1 cellular context compared by ENCODE assay signal in the genomic region with DNA sequence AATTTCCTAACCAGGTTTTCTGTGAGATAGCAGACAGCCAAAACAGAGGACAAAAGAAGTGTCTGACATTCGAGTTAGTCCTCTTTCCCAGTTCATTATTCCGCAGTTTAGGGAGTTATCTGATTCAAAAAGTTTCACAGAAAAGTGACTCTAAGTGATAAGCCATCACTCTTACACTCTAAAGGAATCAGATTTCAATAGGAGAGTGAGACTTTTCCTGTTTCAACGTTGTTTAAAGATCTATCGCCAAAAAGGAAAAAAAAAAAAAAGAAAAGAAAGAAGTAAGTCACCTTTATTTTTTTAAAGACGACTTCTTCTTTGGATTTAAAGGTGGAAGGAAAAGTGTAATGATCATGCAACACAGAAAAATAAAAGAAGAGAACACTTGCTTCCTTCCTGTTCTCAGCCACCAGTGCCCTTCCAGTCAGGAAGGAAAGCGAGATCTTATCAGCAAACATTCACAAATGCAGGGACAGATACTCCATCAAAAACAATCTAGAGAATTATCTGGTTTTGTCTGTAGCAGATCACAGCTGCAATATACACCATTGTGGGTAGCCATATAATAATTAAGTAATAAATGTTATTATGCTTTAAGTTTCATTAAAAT.
TF ChIP-seq lines count a peak whose summit lies in the region.

No MANE protein-coding gene starts in this region.

TF ChIP-seq in HepG2, 621 proteins besides CTCF, POLR2A, EP300 and RAD21 (continued from another document):
- TF ChIP-seq, protein P1, sequence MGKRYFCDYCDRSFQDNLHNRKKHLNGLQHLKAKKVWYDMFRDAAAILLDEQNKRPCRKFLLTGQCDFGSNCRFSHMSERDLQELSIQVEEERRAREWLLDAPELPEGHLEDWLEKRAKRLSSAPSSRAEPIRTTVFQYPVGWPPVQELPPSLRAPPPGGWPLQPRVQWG (CRISPR knock-in tag; IDR thresholded peaks at IDR 0.05; ENCODE audit: borderline replicate concordance, low read depth): no peak
- TF ChIP-seq RFXANK (CRISPR knock-in tag; IDR thresholded peaks at IDR 0.05): no peak
- TF ChIP-seq ZNF709 (CRISPR knock-in tag; IDR thresholded peaks at IDR 0.05): no peak
- TF ChIP-seq TCF7 (IDR thresholded peaks at IDR 0.05; ENCODE audit: low read depth): peak; percentile 37; the same call in 1 of the 2 replicates
- TF ChIP-seq, protein P2, sequence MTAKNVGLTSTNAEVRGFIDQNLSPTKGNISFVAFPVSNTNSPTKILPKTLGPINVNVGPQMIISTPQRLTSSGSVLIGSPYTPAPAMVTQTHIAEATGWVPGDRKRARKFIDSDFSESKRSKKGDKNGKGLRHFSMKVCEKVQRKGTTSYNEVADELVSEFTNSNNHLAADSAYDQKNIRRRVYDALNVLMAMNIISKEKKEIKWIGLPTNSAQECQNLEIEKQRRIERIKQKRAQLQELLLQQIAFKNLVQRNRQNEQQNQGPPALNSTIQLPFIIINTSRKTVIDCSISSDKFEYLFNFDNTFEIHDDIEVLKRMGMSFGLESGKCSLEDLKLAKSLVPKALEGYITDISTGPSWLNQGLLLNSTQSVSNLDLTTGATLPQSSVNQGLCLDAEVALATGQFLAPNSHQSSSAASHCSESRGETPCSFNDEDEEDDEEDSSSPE (CRISPR knock-in tag; IDR thresholded peaks at IDR 0.05): no peak
- peak; percentile 70 for TF ChIP-seq GATAD2A (CRISPR knock-in tag; IDR thresholded peaks at IDR 0.05)
- no peak for TF ChIP-seq SAFB2 (CRISPR knock-in tag; IDR thresholded peaks at IDR 0.05; ENCODE audit: borderline replicate concordance, low read depth)
- TF ChIP-seq, protein P3, sequence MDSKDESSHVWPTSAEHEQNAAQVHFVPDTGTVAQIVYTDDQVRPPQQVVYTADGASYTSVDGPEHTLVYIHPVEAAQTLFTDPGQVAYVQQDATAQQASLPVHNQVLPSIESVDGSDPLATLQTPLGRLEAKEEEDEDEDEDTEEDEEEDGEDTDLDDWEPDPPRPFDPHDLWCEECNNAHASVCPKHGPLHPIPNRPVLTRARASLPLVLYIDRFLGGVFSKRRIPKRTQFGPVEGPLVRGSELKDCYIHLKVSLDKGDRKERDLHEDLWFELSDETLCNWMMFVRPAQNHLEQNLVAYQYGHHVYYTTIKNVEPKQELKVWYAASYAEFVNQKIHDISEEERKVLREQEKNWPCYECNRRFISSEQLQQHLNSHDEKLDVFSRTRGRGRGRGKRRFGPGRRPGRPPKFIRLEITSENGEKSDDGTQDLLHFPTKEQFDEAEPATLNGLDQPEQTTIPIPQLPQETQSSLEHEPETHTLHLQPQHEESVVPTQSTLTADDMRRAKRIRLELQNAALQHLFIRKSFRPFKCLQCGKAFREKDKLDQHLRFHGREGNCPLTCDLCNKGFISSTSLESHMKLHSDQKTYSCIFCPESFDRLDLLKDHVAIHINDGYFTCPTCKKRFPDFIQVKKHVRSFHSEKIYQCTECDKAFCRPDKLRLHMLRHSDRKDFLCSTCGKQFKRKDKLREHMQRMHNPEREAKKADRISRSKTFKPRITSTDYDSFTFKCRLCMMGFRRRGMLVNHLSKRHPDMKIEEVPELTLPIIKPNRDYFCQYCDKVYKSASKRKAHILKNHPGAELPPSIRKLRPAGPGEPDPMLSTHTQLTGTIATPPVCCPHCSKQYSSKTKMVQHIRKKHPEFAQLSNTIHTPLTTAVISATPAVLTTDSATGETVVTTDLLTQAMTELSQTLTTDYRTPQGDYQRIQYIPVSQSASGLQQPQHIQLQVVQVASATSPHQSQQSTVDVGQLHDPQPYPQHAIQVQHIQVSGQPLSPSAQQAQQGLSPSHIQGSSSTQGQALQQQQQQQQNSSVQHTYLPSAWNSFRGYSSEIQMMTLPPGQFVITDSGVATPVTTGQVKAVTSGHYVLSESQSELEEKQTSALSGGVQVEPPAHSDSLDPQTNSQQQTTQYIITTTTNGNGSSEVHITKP (CRISPR knock-in tag; IDR thresholded peaks at IDR 0.05; ENCODE audit: low read depth): no peak
- TF ChIP-seq DNMT1 (CRISPR knock-in tag; IDR thresholded peaks at IDR 0.05): no peak
- TF ChIP-seq, protein P4, sequence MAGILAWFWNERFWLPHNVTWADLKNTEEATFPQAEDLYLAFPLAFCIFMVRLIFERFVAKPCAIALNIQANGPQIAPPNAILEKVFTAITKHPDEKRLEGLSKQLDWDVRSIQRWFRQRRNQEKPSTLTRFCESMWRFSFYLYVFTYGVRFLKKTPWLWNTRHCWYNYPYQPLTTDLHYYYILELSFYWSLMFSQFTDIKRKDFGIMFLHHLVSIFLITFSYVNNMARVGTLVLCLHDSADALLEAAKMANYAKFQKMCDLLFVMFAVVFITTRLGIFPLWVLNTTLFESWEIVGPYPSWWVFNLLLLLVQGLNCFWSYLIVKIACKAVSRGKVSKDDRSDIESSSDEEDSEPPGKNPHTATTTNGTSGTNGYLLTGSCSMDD (CRISPR knock-in tag; IDR thresholded peaks at IDR 0.05): no peak
- no peak for TF ChIP-seq JUNB (CRISPR knock-in tag; IDR thresholded peaks at IDR 0.05; ENCODE audit: borderline replicate concordance)
- TF ChIP-seq, protein P5, sequence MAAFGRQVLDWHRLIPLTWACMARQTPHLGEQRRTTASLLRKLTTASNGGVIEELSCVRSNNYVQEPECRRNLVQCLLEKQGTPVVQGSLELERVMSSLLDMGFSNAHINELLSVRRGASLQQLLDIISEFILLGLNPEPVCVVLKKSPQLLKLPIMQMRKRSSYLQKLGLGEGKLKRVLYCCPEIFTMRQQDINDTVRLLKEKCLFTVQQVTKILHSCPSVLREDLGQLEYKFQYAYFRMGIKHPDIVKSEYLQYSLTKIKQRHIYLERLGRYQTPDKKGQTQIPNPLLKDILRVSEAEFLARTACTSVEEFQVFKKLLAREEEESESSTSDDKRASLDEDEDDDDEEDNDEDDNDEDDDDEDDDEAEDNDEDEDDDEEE (CRISPR knock-in tag; IDR thresholded peaks at IDR 0.05): no peak
- 0 out of 2 replicates have a peak, but pooled peaks have one; percentile 40 for TF ChIP-seq GATA4 (IDR thresholded peaks at IDR 0.05; ENCODE audit: borderline replicate concordance, low read depth)
- TF ChIP-seq PAX8 (CRISPR knock-in tag; IDR thresholded peaks at IDR 0.05; ENCODE audit: borderline replicate concordance): no peak
- no peak for TF ChIP-seq ZMYM4 (CRISPR knock-in tag; IDR thresholded peaks at IDR 0.05)
- TF ChIP-seq, protein P6, sequence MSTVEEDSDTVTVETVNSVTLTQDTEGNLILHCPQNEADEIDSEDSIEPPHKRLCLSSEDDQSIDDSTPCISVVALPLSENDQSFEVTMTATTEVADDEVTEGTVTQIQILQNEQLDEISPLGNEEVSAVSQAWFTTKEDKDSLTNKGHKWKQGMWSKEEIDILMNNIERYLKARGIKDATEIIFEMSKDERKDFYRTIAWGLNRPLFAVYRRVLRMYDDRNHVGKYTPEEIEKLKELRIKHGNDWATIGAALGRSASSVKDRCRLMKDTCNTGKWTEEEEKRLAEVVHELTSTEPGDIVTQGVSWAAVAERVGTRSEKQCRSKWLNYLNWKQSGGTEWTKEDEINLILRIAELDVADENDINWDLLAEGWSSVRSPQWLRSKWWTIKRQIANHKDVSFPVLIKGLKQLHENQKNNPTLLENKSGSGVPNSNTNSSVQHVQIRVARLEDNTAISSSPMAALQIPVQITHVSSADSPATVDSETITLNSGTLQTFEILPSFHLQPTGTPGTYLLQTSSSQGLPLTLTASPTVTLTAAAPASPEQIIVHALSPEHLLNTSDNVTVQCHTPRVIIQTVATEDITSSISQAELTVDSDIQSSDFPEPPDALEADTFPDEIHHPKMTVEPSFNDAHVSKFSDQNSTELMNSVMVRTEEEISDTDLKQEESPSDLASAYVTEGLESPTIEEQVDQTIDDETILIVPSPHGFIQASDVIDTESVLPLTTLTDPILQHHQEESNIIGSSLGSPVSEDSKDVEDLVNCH (CRISPR knock-in tag; IDR thresholded peaks at IDR 0.05): no peak
- TF ChIP-seq, protein P7, sequence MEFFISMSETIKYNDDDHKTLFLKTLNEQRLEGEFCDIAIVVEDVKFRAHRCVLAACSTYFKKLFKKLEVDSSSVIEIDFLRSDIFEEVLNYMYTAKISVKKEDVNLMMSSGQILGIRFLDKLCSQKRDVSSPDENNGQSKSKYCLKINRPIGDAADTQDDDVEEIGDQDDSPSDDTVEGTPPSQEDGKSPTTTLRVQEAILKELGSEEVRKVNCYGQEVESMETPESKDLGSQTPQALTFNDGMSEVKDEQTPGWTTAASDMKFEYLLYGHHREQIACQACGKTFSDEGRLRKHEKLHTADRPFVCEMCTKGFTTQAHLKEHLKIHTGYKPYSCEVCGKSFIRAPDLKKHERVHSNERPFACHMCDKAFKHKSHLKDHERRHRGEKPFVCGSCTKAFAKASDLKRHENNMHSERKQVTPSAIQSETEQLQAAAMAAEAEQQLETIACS (CRISPR knock-in tag; IDR thresholded peaks at IDR 0.05): no peak
- no peak for TF ChIP-seq MXD4 (CRISPR knock-in tag; IDR thresholded peaks at IDR 0.05)
- TF ChIP-seq ZNF20 (CRISPR knock-in tag; IDR thresholded peaks at IDR 0.05): no peak
- peak; percentile 36; the same call in 1 of the 2 replicates for TF ChIP-seq HMG20A (CRISPR knock-in tag; IDR thresholded peaks at IDR 0.05; ENCODE audit: borderline replicate concordance)
- TF ChIP-seq ZSCAN9 (CRISPR knock-in tag; IDR thresholded peaks at IDR 0.05; ENCODE audit: borderline replicate concordance): no peak
- no peak for TF ChIP-seq KDM3A (CRISPR knock-in tag; IDR thresholded peaks at IDR 0.05; ENCODE audit: low read depth)
- TF ChIP-seq SP4 (CRISPR knock-in tag; IDR thresholded peaks at IDR 0.05): no peak
